In genomic region chr16:58198022-58198683, GRCh38 we compare ENCODE assay signal across 1 cellular context.
A peak's percentile ranks its signal among the peaks of the same experiment; 100 is the strongest.
TF ChIP-seq lines count a peak whose summit lies in the region.

CSNK2A2 (minus strand) TSS chr16:58198106; CDS start chr16:58197736, 370 bp downstream.

TF ChIP-seq in HEK293, 187 proteins besides CTCF, POLR2A, EP300 and RAD21 (continued from another document and continues in another):
- TF ChIP-seq, protein P1, sequence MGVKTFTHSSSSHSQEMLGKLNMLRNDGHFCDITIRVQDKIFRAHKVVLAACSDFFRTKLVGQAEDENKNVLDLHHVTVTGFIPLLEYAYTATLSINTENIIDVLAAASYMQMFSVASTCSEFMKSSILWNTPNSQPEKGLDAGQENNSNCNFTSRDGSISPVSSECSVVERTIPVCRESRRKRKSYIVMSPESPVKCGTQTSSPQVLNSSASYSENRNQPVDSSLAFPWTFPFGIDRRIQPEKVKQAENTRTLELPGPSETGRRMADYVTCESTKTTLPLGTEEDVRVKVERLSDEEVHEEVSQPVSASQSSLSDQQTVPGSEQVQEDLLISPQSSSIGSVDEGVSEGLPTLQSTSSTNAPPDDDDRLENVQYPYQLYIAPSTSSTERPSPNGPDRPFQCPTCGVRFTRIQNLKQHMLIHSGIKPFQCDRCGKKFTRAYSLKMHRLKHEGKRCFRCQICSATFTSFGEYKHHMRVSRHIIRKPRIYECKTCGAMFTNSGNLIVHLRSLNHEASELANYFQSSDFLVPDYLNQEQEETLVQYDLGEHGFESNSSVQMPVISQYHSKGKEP (tag by site-specific recombination; IDR thresholded peaks at IDR 0.05): 0 out of 2 replicates have a peak, but pooled peaks have one; percentile 17
- TF ChIP-seq ZNF701 (tag by site-specific recombination; IDR thresholded peaks at IDR 0.05) (no peak), ZNF521 (tag by site-specific recombination; IDR thresholded peaks at IDR 0.05) (no peak), HOXD13 (CRISPR knock-in tag; IDR thresholded peaks at IDR 0.05; ENCODE audit: borderline replicate concordance) (no peak), ZNF10 (tag by site-specific recombination; IDR thresholded peaks at IDR 0.05) (no peak), ZNF830 (tag by site-specific recombination; IDR thresholded peaks at IDR 0.05; ENCODE audit: low read depth) (no peak), KLF1 (tag by site-specific recombination; IDR thresholded peaks at IDR 0.05) (peak; percentile 92), BCL11B (tag by site-specific recombination; IDR thresholded peaks at IDR 0.05; ENCODE audit: low read depth) (no peak), ZBTB10 (tag by site-specific recombination; IDR thresholded peaks at IDR 0.05) (no peak), ZFP41 (tag by site-specific recombination; IDR thresholded peaks at IDR 0.05; ENCODE audit: borderline replicate concordance) (no peak), ZNF138 (tag by site-specific recombination; IDR thresholded peaks at IDR 0.05; ENCODE audit: borderline replicate concordance) (no peak), PRDM2 (tag by site-specific recombination; IDR thresholded peaks at IDR 0.05; ENCODE audit: borderline replicate concordance) (no peak), MYNN (tag by site-specific recombination; IDR thresholded peaks at IDR 0.05; ENCODE audit: borderline replicate concordance) (no peak), ZFHX2 (tag by site-specific recombination; conservative IDR thresholded peaks at IDR 0.05) (peak; percentile 62), ZNF660 (tag by site-specific recombination; IDR thresholded peaks at IDR 0.05) (peak; percentile 20; the same call in 1 of the 2 replicates), ELK4 (IDR thresholded peaks at IDR 0.05; ENCODE audit: borderline replicate concordance, low read depth, low read length) (no peak), ZBTB1 (tag by site-specific recombination; IDR thresholded peaks at IDR 0.05) (no peak), ZNF518A (tag by site-specific recombination; conservative IDR thresholded peaks at IDR 0.05; ENCODE audit: low read depth) (no peak), ZSCAN23 (tag by site-specific recombination; IDR thresholded peaks at IDR 0.05) (no peak), KLF16 (tag by site-specific recombination; IDR thresholded peaks at IDR 0.05) (peak; percentile 47; the same call in 1 of the 2 replicates), KLF7 (tag by site-specific recombination; IDR thresholded peaks at IDR 0.05; ENCODE audit: borderline replicate concordance) (peak; percentile 61; the same call in 1 of the 2 replicates), ZNF433 (tag by site-specific recombination; IDR thresholded peaks at IDR 0.05; ENCODE audit: low read depth) (no peak), ZNF626 (tag by site-specific recombination; IDR thresholded peaks at IDR 0.05) (no peak), ZSCAN5A (tag by site-specific recombination; IDR thresholded peaks at IDR 0.05) (no peak), ZNF658 (tag by site-specific recombination; IDR thresholded peaks at IDR 0.05) (no peak), TRIM28 (IDR thresholded peaks at IDR 0.05; ENCODE audit: borderline replicate concordance, low read length) (no peak), SETDB1 (IDR thresholded peaks at IDR 0.05; ENCODE audit: insufficient read length, low read length) (no peak), ZBTB17 (tag by site-specific recombination; IDR thresholded peaks at IDR 0.05) (no peak), ZNF776 (tag by site-specific recombination; IDR thresholded peaks at IDR 0.05; ENCODE audit: borderline replicate concordance) (no peak)
- TF ChIP-seq, protein P2, sequence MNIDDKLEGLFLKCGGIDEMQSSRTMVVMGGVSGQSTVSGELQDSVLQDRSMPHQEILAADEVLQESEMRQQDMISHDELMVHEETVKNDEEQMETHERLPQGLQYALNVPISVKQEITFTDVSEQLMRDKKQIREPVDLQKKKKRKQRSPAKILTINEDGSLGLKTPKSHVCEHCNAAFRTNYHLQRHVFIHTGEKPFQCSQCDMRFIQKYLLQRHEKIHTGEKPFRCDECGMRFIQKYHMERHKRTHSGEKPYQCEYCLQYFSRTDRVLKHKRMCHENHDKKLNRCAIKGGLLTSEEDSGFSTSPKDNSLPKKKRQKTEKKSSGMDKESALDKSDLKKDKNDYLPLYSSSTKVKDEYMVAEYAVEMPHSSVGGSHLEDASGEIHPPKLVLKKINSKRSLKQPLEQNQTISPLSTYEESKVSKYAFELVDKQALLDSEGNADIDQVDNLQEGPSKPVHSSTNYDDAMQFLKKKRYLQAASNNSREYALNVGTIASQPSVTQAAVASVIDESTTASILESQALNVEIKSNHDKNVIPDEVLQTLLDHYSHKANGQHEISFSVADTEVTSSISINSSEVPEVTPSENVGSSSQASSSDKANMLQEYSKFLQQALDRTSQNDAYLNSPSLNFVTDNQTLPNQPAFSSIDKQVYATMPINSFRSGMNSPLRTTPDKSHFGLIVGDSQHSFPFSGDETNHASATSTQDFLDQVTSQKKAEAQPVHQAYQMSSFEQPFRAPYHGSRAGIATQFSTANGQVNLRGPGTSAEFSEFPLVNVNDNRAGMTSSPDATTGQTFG (tag by site-specific recombination; IDR thresholded peaks at IDR 0.05; ENCODE audit: borderline replicate concordance): peak; percentile 78; the same call in 1 of the 2 replicates
- TF ChIP-seq, protein P3, sequence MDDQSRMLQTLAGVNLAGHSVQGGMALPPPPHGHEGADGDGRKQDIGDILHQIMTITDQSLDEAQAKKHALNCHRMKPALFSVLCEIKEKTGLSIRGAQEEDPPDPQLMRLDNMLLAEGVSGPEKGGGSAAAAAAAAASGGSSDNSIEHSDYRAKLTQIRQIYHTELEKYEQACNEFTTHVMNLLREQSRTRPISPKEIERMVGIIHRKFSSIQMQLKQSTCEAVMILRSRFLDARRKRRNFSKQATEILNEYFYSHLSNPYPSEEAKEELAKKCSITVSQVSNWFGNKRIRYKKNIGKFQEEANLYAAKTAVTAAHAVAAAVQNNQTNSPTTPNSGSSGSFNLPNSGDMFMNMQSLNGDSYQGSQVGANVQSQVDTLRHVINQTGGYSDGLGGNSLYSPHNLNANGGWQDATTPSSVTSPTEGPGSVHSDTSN (CRISPR knock-in tag; IDR thresholded peaks at IDR 0.05): no peak
